In genomic region chr17:29590261-29590978, GRCh38 we compare ENCODE assay signal across 1 cellular context.
A peak's percentile ranks its signal among the peaks of the same experiment; 100 is the strongest.
TF ChIP-seq lines count a peak whose summit lies in the region.

No MANE protein-coding gene starts in this region.

TF ChIP-seq in HEK293, 187 proteins besides CTCF, POLR2A, EP300 and RAD21 (continued from another document and continues in another):
- TF ChIP-seq SP2 (tag by site-specific recombination; IDR thresholded peaks at IDR 0.05) (peak; percentile 21; the same call in 1 of the 2 replicates), ZSCAN4 (tag by site-specific recombination; IDR thresholded peaks at IDR 0.05) (no peak), ZNF623 (tag by site-specific recombination; IDR thresholded peaks at IDR 0.05) (no peak), ZNF394 (tag by site-specific recombination; IDR thresholded peaks at IDR 0.05; ENCODE audit: borderline replicate concordance) (no peak), ZNF747 (tag by site-specific recombination; IDR thresholded peaks at IDR 0.05) (no peak), ZNF311 (tag by site-specific recombination; IDR thresholded peaks at IDR 0.05; ENCODE audit: borderline replicate concordance) (no peak), ZNF175 (tag by site-specific recombination; IDR thresholded peaks at IDR 0.05) (no peak), ZNF692 (tag by site-specific recombination; IDR thresholded peaks at IDR 0.05) (no peak), IKZF3 (tag by site-specific recombination; IDR thresholded peaks at IDR 0.05) (0 out of 2 replicates have a peak, but pooled peaks have one; percentile 28), ZNF148 (tag by site-specific recombination; IDR thresholded peaks at IDR 0.05; ENCODE audit: borderline replicate concordance) (no peak), ZBTB17 (tag by site-specific recombination; IDR thresholded peaks at IDR 0.05) (no peak), ZNF621 (tag by site-specific recombination; IDR thresholded peaks at IDR 0.05) (no peak), ZNF658 (tag by site-specific recombination; IDR thresholded peaks at IDR 0.05) (no peak), ZNF18 (tag by site-specific recombination; IDR thresholded peaks at IDR 0.05) (no peak), ZBTB10 (tag by site-specific recombination; IDR thresholded peaks at IDR 0.05) (no peak; the same call in 1 of the 2 replicates), ZNF707 (tag by site-specific recombination; IDR thresholded peaks at IDR 0.05) (no peak), ZNF560 (tag by site-specific recombination; IDR thresholded peaks at IDR 0.05; ENCODE audit: borderline replicate concordance) (no peak), MYNN (tag by site-specific recombination; IDR thresholded peaks at IDR 0.05; ENCODE audit: borderline replicate concordance) (no peak), ZNF155 (tag by site-specific recombination; IDR thresholded peaks at IDR 0.05) (no peak), ZNF660 (tag by site-specific recombination; IDR thresholded peaks at IDR 0.05) (no peak), ZNF626 (tag by site-specific recombination; IDR thresholded peaks at IDR 0.05) (no peak), ZNF366 (tag by site-specific recombination; conservative IDR thresholded peaks at IDR 0.05) (no peak), KLF7 (tag by site-specific recombination; IDR thresholded peaks at IDR 0.05; ENCODE audit: borderline replicate concordance) (no peak), ZBTB7A (tag by site-specific recombination; IDR thresholded peaks at IDR 0.05; ENCODE audit: low read depth) (peak; percentile 65; the same call in 1 of the 2 replicates), ZNF629 (tag by site-specific recombination; IDR thresholded peaks at IDR 0.05) (peak; percentile 7; the same call in 1 of the 2 replicates), ZNF624 (tag by site-specific recombination; IDR thresholded peaks at IDR 0.05) (no peak), SETDB1 (IDR thresholded peaks at IDR 0.05; ENCODE audit: insufficient read length, low read length) (no peak), ZNF23 (tag by site-specific recombination; IDR thresholded peaks at IDR 0.05; ENCODE audit: borderline replicate concordance) (no peak), ZNF174 (tag by site-specific recombination; IDR thresholded peaks at IDR 0.05) (no peak), ZNF610 (tag by site-specific recombination; IDR thresholded peaks at IDR 0.05; ENCODE audit: borderline replicate concordance) (no peak), ZNF473 (tag by site-specific recombination; IDR thresholded peaks at IDR 0.05) (no peak), PRDM4 (tag by site-specific recombination; IDR thresholded peaks at IDR 0.05) (no peak), ZNF248 (tag by site-specific recombination; IDR thresholded peaks at IDR 0.05) (no peak), ZNF211 (tag by site-specific recombination; IDR thresholded peaks at IDR 0.05; ENCODE audit: low read depth) (no peak), ZNF214 (tag by site-specific recombination; IDR thresholded peaks at IDR 0.05; ENCODE audit: borderline replicate concordance) (no peak), KLF1 (tag by site-specific recombination; IDR thresholded peaks at IDR 0.05) (no peak), ZNF670 (tag by site-specific recombination; IDR thresholded peaks at IDR 0.05; ENCODE audit: low read depth) (no peak), ZNF830 (tag by site-specific recombination; IDR thresholded peaks at IDR 0.05; ENCODE audit: low read depth) (no peak), ZNF398 (tag by site-specific recombination; IDR thresholded peaks at IDR 0.05) (no peak), YY1 (tag by site-specific recombination; IDR thresholded peaks at IDR 0.05) (no peak), ZBTB49 (tag by site-specific recombination; IDR thresholded peaks at IDR 0.05; ENCODE audit: low read depth) (no peak), ZNF26 (tag by site-specific recombination; IDR thresholded peaks at IDR 0.05) (no peak), MEIS1 (CRISPR knock-in tag; IDR thresholded peaks at IDR 0.05; ENCODE audit: borderline replicate concordance) (no peak), PBX3 (CRISPR knock-in tag; IDR thresholded peaks at IDR 0.05) (no peak), ZNF354C (tag by site-specific recombination; IDR thresholded peaks at IDR 0.05; ENCODE audit: borderline replicate concordance, low read depth) (no peak), HOXC10 (CRISPR knock-in tag; IDR thresholded peaks at IDR 0.05) (no peak)
